Comparison of ENCODE assay signal across 8 cellular contexts in the genomic region with DNA sequence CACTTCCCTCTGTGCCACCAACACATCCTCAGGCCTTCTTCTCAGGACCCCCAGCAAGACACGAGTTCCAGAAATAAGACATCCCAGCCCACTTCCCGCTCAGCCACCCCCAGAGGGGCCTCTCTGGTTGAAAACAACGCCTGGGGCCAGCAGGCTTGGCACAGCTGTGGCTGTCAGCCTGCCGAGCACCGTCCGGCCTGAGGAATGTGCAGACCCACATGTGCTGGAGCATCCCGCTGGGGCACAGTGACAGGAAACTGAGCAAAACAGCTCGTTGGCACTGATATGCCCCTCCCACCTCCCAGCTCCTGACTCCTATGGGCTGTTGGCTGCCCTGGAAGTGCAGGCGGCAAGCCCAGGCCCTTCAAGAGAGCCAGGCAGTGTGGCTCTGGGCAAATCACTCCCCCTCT. TPM values are rescaled to one million over a fixed set of nuclear protein-coding genes. Genes with fewer than 3 reads are reported as not detected.
DNase-seq lines count a peak whose midpoint lies in the region; ATAC-seq and TF ChIP-seq lines count a peak whose summit lies in the region.

No MANE protein-coding gene starts in this region.

- H3K9me3 ChIP-seq in SJCRH30 (replicated peaks): no peaks in the 10 kb centered on the region

- peak overlapping the region; percentile 91 for H3K27ac ChIP-seq in SJCRH30

- H3K36me3 ChIP-seq in SJCRH30: peaks cover 6% of the 10 kb centered on the region; the same call in 1 of the 2 replicates

- peak overlapping the region; percentile 95 for H3K4me3 Mint-ChIP-seq in activated CD4-positive, alpha-beta T cell treated with anti-CD3 and anti-CD28 coated beads, Interleukin-2, amount 10 ng/mL, durations not matched to agents 24 days and 14 days
- H3K4me3 Mint-ChIP-seq in natural killer cell: peak overlapping the region; percentile 85

- H3K4me1 Mint-ChIP-seq in activated CD4-positive, alpha-beta T cell treated with anti-CD3 and anti-CD28 coated beads, Interleukin-2, amount 10 ng/mL, durations not matched to agents 24 days and 14 days: peaks cover 60% of the 10 kb centered on the region
- peaks cover 32 to 42% of the 10 kb centered on the region in 2 donors for H3K4me1 Mint-ChIP-seq in natural killer cell

- H3K4me1 ChIP-seq in SJCRH30: peaks cover 23% of the 10 kb centered on the region

- H3K27ac Mint-ChIP-seq in activated CD4-positive, alpha-beta T cell treated with anti-CD3 and anti-CD28 coated beads, Interleukin-2, amount 10 ng/mL, durations not matched to agents 24 days and 14 days: peak overlapping the region; percentile 79
- H3K27ac Mint-ChIP-seq in natural killer cell: peak overlapping the region in 1 of 2 donors; percentile 88

- no peak for TF ChIP-seq CTCF in natural killer cell (IDR thresholded peaks at IDR 0.05)

- peak overlapping the region; percentile 79 for H3K4me3 ChIP-seq in SJCRH30

- no peaks in the 10 kb centered on the region for H3K9me3 Mint-ChIP-seq in activated CD4-positive, alpha-beta T cell treated with anti-CD3 and anti-CD28 coated beads, Interleukin-2, amount 10 ng/mL, durations not matched to agents 24 days and 14 days
- H3K9me3 Mint-ChIP-seq in natural killer cell: no peaks in the 10 kb centered on the region

- no peaks in the 10 kb centered on the region for H3K27me3 Mint-ChIP-seq in activated CD4-positive, alpha-beta T cell treated with anti-CD3 and anti-CD28 coated beads, Interleukin-2, amount 10 ng/mL, durations not matched to agents 24 days and 14 days
- no peaks in the 10 kb centered on the region for H3K27me3 Mint-ChIP-seq in natural killer cell (ENCODE audit: low read depth in 2 of 2)

- peak; percentile 71 for DNase-seq in activated CD4-positive, alpha-beta T cell treated with anti-CD3 and anti-CD28 coated beads, Interleukin-2, amount 10 ng/mL, durations not matched to agents 24 days and 14 days
- DNase-seq in activated CD4-positive, alpha-beta T cell treated with anti-CD3 and anti-CD28 coated beads for 1 hour: no peak
- peak; percentile 97 to 98 for DNase-seq in SJCRH30
- peak; percentile 84 for DNase-seq in epidermal melanocyte (ENCODE audit: insufficient read length, low spot score)
- DNase-seq in natural killer cell: no peak

- no peak for ATAC-seq in natural killer cell
- ATAC-seq in GM21619 (IDR thresholded peaks at IDR 0.05; ENCODE audit: unreplicated experiment): no peak
- no peak for ATAC-seq in GM18873 (IDR thresholded peaks at IDR 0.05; ENCODE audit: low FRiP score, unreplicated experiment)
- no peak for ATAC-seq in GM19035 (IDR thresholded peaks at IDR 0.05; ENCODE audit: unreplicated experiment)

- no peaks in the 10 kb centered on the region for H3K27me3 ChIP-seq in SJCRH30

- peaks cover 18% of the 10 kb centered on the region for H3K36me3 Mint-ChIP-seq in activated CD4-positive, alpha-beta T cell treated with anti-CD3 and anti-CD28 coated beads, Interleukin-2, amount 10 ng/mL, durations not matched to agents 24 days and 14 days (ENCODE audit: low read depth)
- H3K36me3 Mint-ChIP-seq in natural killer cell: no peaks in the 10 kb centered on the region

- intact Hi-C loops in activated CD4-positive, alpha-beta T cell treated with anti-CD3 and anti-CD28 coated beads, Interleukin-2, amount 10 ng/mL, durations not matched to agents 24 days and 14 days (cut with micrococcal nuclease): no loop called here
- intact Hi-C loops in natural killer cell (cut with micrococcal nuclease): no loop called here

RNA-seq across cellular contexts. Expression of a gene that starts 1.4 kb away (rescaled TPM):
- 45.2 and 46.3 TPM in 2 replicates for total RNA-seq in activated CD4-positive, alpha-beta T cell treated with anti-CD3 and anti-CD28 coated beads, Interleukin-2, amount 10 ng/mL, durations not matched to agents 24 days and 14 days
- total RNA-seq in SJCRH30 (2014; rRNA removed; shearing (Covaris generic)): 34.1 and 34.5 TPM in 2 replicates
- total RNA-seq in natural killer cell: 10 to 100 TPM; 10.6 to 17.3 (median 15.4) TPM

RNA-seq across cellular contexts. Expression of a gene that starts 19.8 kb away (rescaled TPM):
- total RNA-seq in activated CD4-positive, alpha-beta T cell treated with anti-CD3 and anti-CD28 coated beads, Interleukin-2, amount 10 ng/mL, durations not matched to agents 24 days and 14 days: 43.7 and 45.6 TPM in 2 replicates
- total RNA-seq in SJCRH30 (2014; rRNA removed; shearing (Covaris generic)): 130 and 132 TPM in 2 replicates
- total RNA-seq in natural killer cell: 10 to 100 TPM; 16.7 to 26.0 (median 23.4) TPM

Comparison
In these comparisons a context has a peak if more than half of its experiments do, and no peak if none do; other contexts are left out.
1. DNase-seq: peak in activated CD4-positive, alpha-beta T cell treated with anti-CD3 and anti-CD28 coated beads, Interleukin-2, amount 10 ng/mL, durations not matched to agents 24 days and 14 days (single experiment), SJCRH30 (2 of 2) and epidermal melanocyte (single experiment); none in activated CD4-positive, alpha-beta T cell treated with anti-CD3 and anti-CD28 coated beads for 1 hour (single experiment) and natural killer cell (single experiment).